Comparison of ENCODE assay signal across 9 cellular contexts in genomic region chr20:62219101-62219991, GRCh38. TPM values are rescaled to one million over a fixed set of nuclear protein-coding genes. Genes with fewer than 3 reads are reported as not detected.
A peak's percentile ranks its signal among the peaks of the same experiment; 100 is the strongest.
DNase-seq lines count a peak whose midpoint lies in the region; ATAC-seq and TF ChIP-seq lines count a peak whose summit lies in the region.
"Had no signal": no experiment of that assay in that cellular context is flagged by ENCODE, and none has a peak within 500 bp of the region (broad histone marks: within the 10 kb centered on the region; RNA-seq: fewer than 3 reads in every experiment).

No MANE protein-coding gene starts in this region.

- no peak overlapping the region for H2BK15ac ChIP-seq in H9 (ENCODE audit: low read depth, low read length)

- DNase-seq in H9 (peak; percentile 56), naive B cell (no peak), NCI-H226 (no peak), ureter (ENCODE audit: low spot score) (no peak), cerebellar nuclear complex (lab: John Stamatoyannopoulos, UW) (no peak)
- no peak for DNase-seq in activated T-helper 1 cell treated with anti-CD3 and anti-CD28 coated beads, Interleukin-12 subunit alpha, Interleukin-12 subunit beta, Interleukin-2, Interleukin-4 antibody, amounts not matched to agents 30 ng/mL and 10 ng/mL and 1 ng/mL, durations not matched to agents 14 hours and 24 hours and 36 hours (ENCODE audit: low spot score)

- H3K4ac ChIP-seq in H9 (ENCODE audit: low read depth, low read length), result no peak overlapping the region

- no peaks in the 10 kb centered on the region for H3K36me3 Mint-ChIP-seq in H9 (ENCODE audit: insufficient read depth in 1 of 3, low read depth in 3 of 3)
- H3K36me3 Mint-ChIP-seq in activated T-helper 1 cell treated with anti-CD3 and anti-CD28 coated beads, Interleukin-12 subunit alpha, Interleukin-12 subunit beta, Interleukin-2, Interleukin-4 antibody, amounts not matched to agents 30 ng/mL and 10 ng/mL and 1 ng/mL, durations not matched to agents 14 hours and 24 hours and 36 hours (ENCODE audit: low read depth), result no peaks in the 10 kb centered on the region
- no peaks in the 10 kb centered on the region for H3K36me3 Mint-ChIP-seq in naive B cell

- WGBS in H9 (ENCODE audit: extremely low coverage, insufficient read length, low lambda C conversion rate), result no CpG with 5 or more reads among the region's 84 CpGs

- H3K4me3 Mint-ChIP-seq in H9, result peak overlapping the region; percentile 49 to 81
- H3K4me3 Mint-ChIP-seq in activated T-helper 1 cell treated with anti-CD3 and anti-CD28 coated beads, Interleukin-12 subunit alpha, Interleukin-12 subunit beta, Interleukin-2, Interleukin-4 antibody, amounts not matched to agents 30 ng/mL and 10 ng/mL and 1 ng/mL, durations not matched to agents 14 hours and 24 hours and 36 hours, result peak overlapping the region; percentile 15
- peak overlapping the region in 7 of 8 donors; percentile 61 to 82 (median 67) for H3K4me3 Mint-ChIP-seq in naive B cell

- ATAC-seq in naive B cell (ENCODE audit: low read depth in 2 of 2) (peak; percentile 20 to 33), esophagus mucosa (no peak)

- H2BK5ac ChIP-seq in H9 (ENCODE audit: insufficient read length, low read length), result no peak overlapping the region

- no peak overlapping the region for H3K23ac ChIP-seq in H9 (ENCODE audit: insufficient read length, low read depth, low read length)

- no peak overlapping the region for H2BK120ac ChIP-seq in H9 (ENCODE audit: low read depth, low read length, poor library complexity, severe bottlenecking)

- H3K4me2 ChIP-seq in BLaER1, result peak overlapping the region; percentile 94
- peak overlapping the region; percentile 75 for H3K4me2 ChIP-seq in H9 (ENCODE audit: insufficient read depth, insufficient read length, low read length)

- H3K27ac ChIP-seq in BLaER1 (no peak overlapping the region), H9 (ENCODE audit: insufficient read length, low read depth, low read length) (no peak overlapping the region)

- H3K9ac ChIP-seq in BLaER1, result no peak overlapping the region
- no peak overlapping the region for H3K9ac ChIP-seq in H9 (ENCODE audit: extremely low read depth, insufficient read length, low read length)

- H3K27ac Mint-ChIP-seq in H9, result no peak overlapping the region
- no peak overlapping the region for H3K27ac Mint-ChIP-seq in activated T-helper 1 cell treated with anti-CD3 and anti-CD28 coated beads, Interleukin-12 subunit alpha, Interleukin-12 subunit beta, Interleukin-2, Interleukin-4 antibody, amounts not matched to agents 30 ng/mL and 10 ng/mL and 1 ng/mL, durations not matched to agents 14 hours and 24 hours and 36 hours
- H3K27ac Mint-ChIP-seq in naive B cell, result no peak overlapping the region

- no peaks in the 10 kb centered on the region for H3K79me1 ChIP-seq in H9 (ENCODE audit: insufficient read depth, low read depth, low read length, poor library complexity, severe bottlenecking)

- H3K4me1 ChIP-seq in BLaER1 (peaks cover 83% of the 10 kb centered on the region), H9 (ENCODE audit: insufficient read depth, low read length) (no peaks in the 10 kb centered on the region)

- TF ChIP-seq CTCF in H9 (conservative IDR thresholded peaks at IDR 0.05), result no peak

- H2BK12ac ChIP-seq in H9 (ENCODE audit: insufficient read length, low read depth, low read length), result no peak overlapping the region

- no peak overlapping the region for H3K56ac ChIP-seq in H9 (ENCODE audit: insufficient read length, low read depth, low read length)

- H3K27me3 ChIP-seq in BLaER1 (peaks cover 71% of the 10 kb centered on the region), H9 (ENCODE audit: insufficient read depth, low read length) (peaks cover 29% of the 10 kb centered on the region; the same call in 1 of the 2 replicates)

- no peaks in the 10 kb centered on the region for H3K36me3 ChIP-seq in BLaER1

- H3K23me2 ChIP-seq in H9 (ENCODE audit: insufficient read length, low read depth, low read length, poor library complexity, severe bottlenecking), result peaks cover 12% of the 10 kb centered on the region

- no peaks in the 10 kb centered on the region for H3K9me3 Mint-ChIP-seq in H9
- no peaks in the 10 kb centered on the region for H3K9me3 Mint-ChIP-seq in activated T-helper 1 cell treated with anti-CD3 and anti-CD28 coated beads, Interleukin-12 subunit alpha, Interleukin-12 subunit beta, Interleukin-2, Interleukin-4 antibody, amounts not matched to agents 30 ng/mL and 10 ng/mL and 1 ng/mL, durations not matched to agents 14 hours and 24 hours and 36 hours
- H3K9me3 Mint-ChIP-seq in naive B cell, result no peaks in the 10 kb centered on the region

- no peak overlapping the region for H2AFZ ChIP-seq in H9 (ENCODE audit: low read length)

- H3K4me1 Mint-ChIP-seq in H9 (peaks cover 14 to 25% of the 10 kb centered on the region in 2 experiments), naive B cell (peaks cover 6 to 8% (median 7%) of the 10 kb centered on the region in 3 donors)
- no peaks in the 10 kb centered on the region for H3K4me1 Mint-ChIP-seq in activated T-helper 1 cell treated with anti-CD3 and anti-CD28 coated beads, Interleukin-12 subunit alpha, Interleukin-12 subunit beta, Interleukin-2, Interleukin-4 antibody, amounts not matched to agents 30 ng/mL and 10 ng/mL and 1 ng/mL, durations not matched to agents 14 hours and 24 hours and 36 hours (ENCODE audit: low read depth)

- H4K5ac ChIP-seq in H9 (ENCODE audit: insufficient read length, low read depth, low read length), result no peak overlapping the region

- no peak overlapping the region for H4K91ac ChIP-seq in H9 (ENCODE audit: insufficient read length, low read depth, low read length)

- no peak overlapping the region for H3T11ph ChIP-seq in H9 (ENCODE audit: low read length)

- no peak overlapping the region for H4K8ac ChIP-seq in H9 (replicated peaks; ENCODE audit: insufficient read length, low read depth, low read length)

- H3K9me3 ChIP-seq in BLaER1 (no peaks in the 10 kb centered on the region), H9 (ENCODE audit: control insufficient read depth, low read depth, low read length) (no peaks in the 10 kb centered on the region)

- H3K79me2 ChIP-seq in H9 (ENCODE audit: insufficient read depth, low read length), result no peaks in the 10 kb centered on the region

- peak overlapping the region; percentile 60; the same call in 1 of the 2 replicates for H3K14ac ChIP-seq in H9 (ENCODE audit: insufficient read depth, low read length)

- intact Hi-C loops in activated T-helper 1 cell treated with anti-CD3 and anti-CD28 coated beads, Interleukin-12 subunit alpha, Interleukin-12 subunit beta, Interleukin-2, Interleukin-4 antibody, amounts not matched to agents 30 ng/mL and 10 ng/mL and 1 ng/mL, durations not matched to agents 14 hours and 24 hours and 36 hours (cut with micrococcal nuclease), result no loop called here

- H2AK5ac ChIP-seq in H9 (ENCODE audit: insufficient read length, low read length), result no peak overlapping the region

- H3K27me3 Mint-ChIP-seq in H9 (ENCODE audit: low read depth) (peaks cover 85% of the 10 kb centered on the region), naive B cell (peaks cover 4 to 83% (median 59%) of the 10 kb centered on the region in 3 donors)
- H3K27me3 Mint-ChIP-seq in activated T-helper 1 cell treated with anti-CD3 and anti-CD28 coated beads, Interleukin-12 subunit alpha, Interleukin-12 subunit beta, Interleukin-2, Interleukin-4 antibody, amounts not matched to agents 30 ng/mL and 10 ng/mL and 1 ng/mL, durations not matched to agents 14 hours and 24 hours and 36 hours (ENCODE audit: insufficient read depth), result peaks cover 20% of the 10 kb centered on the region

- H3K4me3 ChIP-seq in BLaER1, result peak overlapping the region; percentile 67

- H2BK20ac ChIP-seq in H9 (ENCODE audit: low read depth, low read length, poor library complexity, severe bottlenecking), result no peak overlapping the region

- peaks cover 95% of the 10 kb centered on the region for H4K20me1 ChIP-seq in BLaER1
- no peaks in the 10 kb centered on the region for H4K20me1 ChIP-seq in H9 (ENCODE audit: control insufficient read depth, insufficient read depth, insufficient read length)

- no peak overlapping the region for H3K18ac ChIP-seq in H9 (ENCODE audit: insufficient read length, low read depth, low read length)

RNA-seq across cellular contexts. Expression of gene HRH3, which starts 0.7 kb away (rescaled TPM):
- total RNA-seq in H9 (2021) (1.8 and 1.9 TPM in 2 replicates), ureter (4.2 TPM), esophagus mucosa (not detected)
- not detected in 2 replicates for total RNA-seq in activated T-helper 1 cell treated with anti-CD3 and anti-CD28 coated beads, Interleukin-12 subunit alpha, Interleukin-12 subunit beta, Interleukin-2, Interleukin-4 antibody, amounts not matched to agents 30 ng/mL and 10 ng/mL and 1 ng/mL, durations not matched to agents 14 hours and 24 hours and 36 hours
- polyA plus RNA-seq in naive B cell (ENCODE audit: low read depth in 6 of 6), result not detected
- total RNA-seq: glomerular endothelial cell had no signal

RNA-seq across cellular contexts. Expression of gene OSBPL2, which starts 19.0 kb away (rescaled TPM):
- total RNA-seq in H9 (2021) (42.9 and 47.3 TPM in 2 replicates), ureter (130 TPM), esophagus mucosa (58.5 TPM)
- total RNA-seq in activated T-helper 1 cell treated with anti-CD3 and anti-CD28 coated beads, Interleukin-12 subunit alpha, Interleukin-12 subunit beta, Interleukin-2, Interleukin-4 antibody, amounts not matched to agents 30 ng/mL and 10 ng/mL and 1 ng/mL, durations not matched to agents 14 hours and 24 hours and 36 hours, result 27.0 and 31.6 TPM in 2 replicates
- 10 to 100 TPM; 15.8 to 29.5 (median 17.7) TPM for polyA plus RNA-seq in naive B cell (ENCODE audit: low read depth in 6 of 6)

RNA-seq across cellular contexts. Expression of gene MTG2, which starts 36.5 kb away (rescaled TPM):
- total RNA-seq in H9 (2021) (25.1 and 27.7 TPM in 2 replicates), ureter (35.5 TPM), esophagus mucosa (20.2 TPM)
- 45.4 and 46.3 TPM in 2 replicates for total RNA-seq in activated T-helper 1 cell treated with anti-CD3 and anti-CD28 coated beads, Interleukin-12 subunit alpha, Interleukin-12 subunit beta, Interleukin-2, Interleukin-4 antibody, amounts not matched to agents 30 ng/mL and 10 ng/mL and 1 ng/mL, durations not matched to agents 14 hours and 24 hours and 36 hours
- polyA plus RNA-seq in naive B cell (ENCODE audit: low read depth in 6 of 6), result 10 to 100 TPM; 12.7 to 19.1 (median 16.3) TPM

Comparison
In these comparisons a context has a peak if more than half of its experiments do, and no peak if none do; other contexts are left out.
1. H3K4me3 Mint-ChIP-seq: peak in every context shown above with its lines; median percentile 67 in naive B cell; 65 in H9; 15 in activated T-helper 1 cell treated with anti-CD3 and anti-CD28 coated beads, Interleukin-12 subunit alpha, Interleukin-12 subunit beta, Interleukin-2, Interleukin-4 antibody, amounts not matched to agents 30 ng/mL and 10 ng/mL and 1 ng/mL, durations not matched to agents 14 hours and 24 hours and 36 hours.